In the genomic region with DNA sequence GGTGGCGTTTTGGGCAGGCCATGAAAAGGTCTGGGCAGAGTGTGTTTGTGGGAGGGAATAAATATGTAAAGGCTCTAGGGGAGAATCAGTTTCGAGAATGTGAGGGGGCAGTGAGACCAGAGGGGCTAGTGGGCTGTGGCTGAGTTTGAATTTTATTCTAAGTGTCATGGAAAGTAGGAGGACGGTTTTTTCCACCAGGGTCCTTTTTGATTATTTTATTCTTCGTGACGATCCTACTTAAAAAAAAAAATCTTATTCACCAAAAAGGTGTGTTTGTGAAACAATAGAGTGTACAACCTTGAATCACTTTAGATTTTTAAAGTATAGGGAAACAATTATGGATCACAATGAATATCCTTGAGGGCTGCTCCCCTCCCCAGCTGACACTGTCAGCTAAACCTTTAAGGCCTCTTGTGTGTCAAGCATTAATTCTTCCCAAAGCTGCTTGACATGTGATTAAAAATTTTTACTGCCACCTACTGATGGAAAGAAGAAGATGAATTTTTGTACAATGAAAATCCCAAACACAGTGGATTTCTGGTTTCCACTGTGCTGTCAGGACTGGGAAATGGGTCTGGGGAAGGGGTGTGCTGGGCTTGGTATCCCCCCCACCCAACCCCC, we compare ENCODE assay signal across 8 cellular contexts.
DNase-seq lines count a peak whose midpoint lies in the region; ATAC-seq and TF ChIP-seq lines count a peak whose summit lies in the region.

No MANE protein-coding gene starts in this region.

- no peak for DNase-seq in activated naive CD4-positive, alpha-beta T cell treated with anti-CD3 and anti-CD28 coated beads, Interleukin-2, amount 50 U/mL, for 16 hours
- DNase-seq in NCI-H1092 (lab: John Stamatoyannopoulos, UW) (peak; percentile 56), epithelial cell of proximal tubule (ENCODE audit: low read depth) (peak; percentile 63), nephron progenitor cell (no peak), GOT3 (lab: John Stamatoyannopoulos, UW) (no peak)

- H3K4me2 ChIP-seq in SU-DHL-6 (ENCODE audit: low read depth, low read length, poor library complexity, severe bottlenecking) = peak overlapping the region; percentile 61

- H2AFZ ChIP-seq in SU-DHL-6 (ENCODE audit: low read depth, low read length, severe bottlenecking) = peak overlapping the region; percentile 15

- TF ChIP-seq CTCF in SU-DHL-6 (IDR thresholded peaks at IDR 0.05; ENCODE audit: insufficient read depth, low read length, poor library complexity, severe bottlenecking) (no peak), epithelial cell of proximal tubule (conservative IDR thresholded peaks at IDR 0.05; ENCODE audit: low read depth, low read length) (peak; percentile 49), nephron progenitor cell (IDR thresholded peaks at IDR 0.05) (no peak)

- H3K4me3 ChIP-seq in SU-DHL-6 (ENCODE audit: insufficient read depth, low read length, poor library complexity, severe bottlenecking) (no peak overlapping the region), epithelial cell of proximal tubule (ENCODE audit: low read depth, low read length) (peak overlapping the region; percentile 15)

- no peak for ATAC-seq in HG02981 (IDR thresholded peaks at IDR 0.05; ENCODE audit: unreplicated experiment)

- H3F3A ChIP-seq in SU-DHL-6 (ENCODE audit: insufficient read depth) = peaks cover 17% of the 10 kb centered on the region

- peaks cover 50% of the 10 kb centered on the region for H3K4me1 Mint-ChIP-seq in activated naive CD4-positive, alpha-beta T cell treated with anti-CD3 and anti-CD28 coated beads, Interleukin-2, amount 50 U/mL, for 24 hours
- H3K4me1 Mint-ChIP-seq in nephron progenitor cell = peaks cover 69% of the 10 kb centered on the region

- no peaks in the 10 kb centered on the region for H3K9me3 Mint-ChIP-seq in activated naive CD4-positive, alpha-beta T cell treated with anti-CD3 and anti-CD28 coated beads, Interleukin-2, amount 50 U/mL, for 24 hours
- peaks cover 3% of the 10 kb centered on the region for H3K9me3 Mint-ChIP-seq in nephron progenitor cell

- H3K9me2 ChIP-seq in SU-DHL-6 (replicated peaks; ENCODE audit: insufficient read depth, low read length) = no peaks in the 10 kb centered on the region

- H3K9ac ChIP-seq in SU-DHL-6 (ENCODE audit: low read length) = peak overlapping the region; percentile 33

- no peaks in the 10 kb centered on the region for H3K36me3 ChIP-seq in SU-DHL-6 (ENCODE audit: low read length)

- H3K27me3 Mint-ChIP-seq in activated naive CD4-positive, alpha-beta T cell treated with anti-CD3 and anti-CD28 coated beads, Interleukin-2, amount 50 U/mL, for 24 hours = no peaks in the 10 kb centered on the region
- H3K27me3 Mint-ChIP-seq in nephron progenitor cell (ENCODE audit: low read depth, poor library complexity) = no peaks in the 10 kb centered on the region

- no peaks in the 10 kb centered on the region for H3K27me3 ChIP-seq in SU-DHL-6 (ENCODE audit: low read length)

- H3K79me2 ChIP-seq in SU-DHL-6 (ENCODE audit: insufficient read depth, low read length) = no peaks in the 10 kb centered on the region

- H3K27ac Mint-ChIP-seq in activated naive CD4-positive, alpha-beta T cell treated with anti-CD3 and anti-CD28 coated beads, Interleukin-2, amount 50 U/mL, for 24 hours = peak overlapping the region; percentile 86
- H3K27ac Mint-ChIP-seq in nephron progenitor cell = peak overlapping the region; percentile 18

- peaks cover 3% of the 10 kb centered on the region for H3K36me3 Mint-ChIP-seq in activated naive CD4-positive, alpha-beta T cell treated with anti-CD3 and anti-CD28 coated beads, Interleukin-2, amount 50 U/mL, for 24 hours
- peaks cover 8% of the 10 kb centered on the region for H3K36me3 Mint-ChIP-seq in nephron progenitor cell (ENCODE audit: low read depth)

- peak overlapping the region; percentile 67 for H3K27ac ChIP-seq in SU-DHL-6 (ENCODE audit: low read depth, low read length)

- no peaks in the 10 kb centered on the region for H4K20me1 ChIP-seq in SU-DHL-6 (ENCODE audit: low read depth, low read length)

- H3K4me3 Mint-ChIP-seq in activated naive CD4-positive, alpha-beta T cell treated with anti-CD3 and anti-CD28 coated beads, Interleukin-2, amount 50 U/mL, for 24 hours = peak overlapping the region; percentile 75
- peak overlapping the region; percentile 62 for H3K4me3 Mint-ChIP-seq in nephron progenitor cell

- H3K9me3 ChIP-seq in SU-DHL-6 (ENCODE audit: insufficient read depth, low read length) = no peaks in the 10 kb centered on the region

Comparison
In these comparisons a context has a peak if more than half of its experiments do, and no peak if none do; other contexts are left out.
1. DNase-seq: peak in NCI-H1092 (single experiment) and epithelial cell of proximal tubule (single experiment); none in activated naive CD4-positive, alpha-beta T cell treated with anti-CD3 and anti-CD28 coated beads, Interleukin-2, amount 50 U/mL, for 16 hours (single experiment), nephron progenitor cell (single experiment) and GOT3 (single experiment).